Comparison of ENCODE assay signal across 11 cellular contexts in genomic region chr14:88983755-88984154, GRCh38.
DNase-seq lines count a peak whose midpoint lies in the region; ATAC-seq, FAIRE-seq and TF ChIP-seq lines count a peak whose summit lies in the region.
"Had no signal": no experiment of that assay in that cellular context is flagged by ENCODE, and none has a peak within 500 bp of the region (broad histone marks: within the 10 kb centered on the region; RNA-seq: fewer than 3 reads in every experiment).

No MANE protein-coding gene starts in this region.

- no peaks in the 10 kb centered on the region for H3K27me3 ChIP-seq in BJ (ENCODE audit: control insufficient read depth, insufficient read depth, low read length)
- no peaks in the 10 kb centered on the region for H3K27me3 ChIP-seq in IMR-90 (ENCODE audit: control insufficient read depth, insufficient read depth, low read length)
- H3K27me3 ChIP-seq in keratinocyte (ENCODE audit: control insufficient read depth, extremely low read depth, insufficient read depth, low read length): no peaks in the 10 kb centered on the region

- no peak overlapping the region for H4K8ac ChIP-seq in IMR-90 (ENCODE audit: low read depth in 2 of 2, low read length in 2 of 2)

- no peak overlapping the region for H3K56ac ChIP-seq in IMR-90 (ENCODE audit: extremely low read depth, insufficient read depth, low read length)

- peak; percentile 53 for DNase-seq in BJ (ENCODE audit: low read depth)
- peak; percentile 97 for DNase-seq in IMR-90
- DNase-seq in astrocyte of the spinal cord (ENCODE audit: low read depth, low spot score): peak; percentile 89
- no peak for DNase-seq in keratinocyte (ENCODE audit: low read depth, low spot score)
- no peak for DNase-seq in CD14-positive monocyte (ENCODE audit: low spot score)
- DNase-seq in coronary artery (ENCODE audit: low spot score): no peak
- no peak for DNase-seq in effector CD4-positive, alpha-beta T cell
- DNase-seq: NCI-H2081 treated with DMSO at 0.1 percent for 48 hours, SHP77 had no signal

- dilution Hi-C loops in IMR-90 (cut with HindIII; ENCODE audit: low sequenced_read_pairs, unreplicated experiment) (no loop called here), keratinocyte (cut with MboI; ENCODE audit: extremely low pct_ligation_motif_present, low sequenced_read_pairs) (no loop called here)

- no peak overlapping the region for H3K23ac ChIP-seq in IMR-90 (ENCODE audit: low read depth, low read length)

- no peak overlapping the region for H4K5ac ChIP-seq in IMR-90 (ENCODE audit: low read depth, low read length)

- H3K27ac ChIP-seq in IMR-90 (ENCODE audit: insufficient read depth, low read length) (no peak overlapping the region), keratinocyte (ENCODE audit: control insufficient read depth, insufficient read depth, low read length) (peak overlapping the region; percentile 47), coronary artery (no peak overlapping the region)

- no peaks in the 10 kb centered on the region for H3K36me3 Mint-ChIP-seq in CD14-positive monocyte
- no peaks in the 10 kb centered on the region for H3K36me3 Mint-ChIP-seq in stimulated activated memory B cell treated with anti-CD40 and anti-IgM and Interleukin-4, amounts not matched to agents 10 μg/mL and 1 μg/mL and 100 μg/mL, for 72 hours
- H3K36me3 Mint-ChIP-seq: IgD-negative memory B cell had no signal

- H3K36me3 ChIP-seq in BJ (ENCODE audit: control insufficient read depth, insufficient read depth, low read length) (no peaks in the 10 kb centered on the region), IMR-90 (ENCODE audit: control insufficient read depth, insufficient read depth, low read length) (no peaks in the 10 kb centered on the region), keratinocyte (ENCODE audit: control insufficient read depth in 2 of 2, extremely low read depth in 1 of 2, insufficient read depth in 2 of 2, low read length in 2 of 2) (no peaks in the 10 kb centered on the region)

- 0 out of 2 replicates have a peak, but pooled peaks have one; percentile 16 for TF ChIP-seq RAD21 in IMR-90 (IDR thresholded peaks at IDR 0.05; ENCODE audit: low read length)

- ATAC-seq in IMR-90 (ENCODE audit: low read depth): peak; percentile 93
- ATAC-seq in stimulated activated memory B cell treated with anti-CD40 and anti-IgM and Interleukin-4, amounts not matched to agents 10 μg/mL and 1 μg/mL and 100 μg/mL, for 72 hours: no peak

- H3K9me3 ChIP-seq in IMR-90 (ENCODE audit: control insufficient read depth, insufficient read depth, low read length) (no peaks in the 10 kb centered on the region), keratinocyte (ENCODE audit: control insufficient read depth, low read depth, low read length) (peaks cover 12% of the 10 kb centered on the region)

- in situ Hi-C loops in IMR-90 (cut with MboI; ENCODE audit: low sequenced_read_pairs): no loop called here
- in situ Hi-C loops in astrocyte of the spinal cord (cut with HindIII; ENCODE audit: low sequenced_read_pairs): no loop called here

- H3K18ac ChIP-seq in IMR-90 (ENCODE audit: low read depth, low read length): peak overlapping the region; percentile 22; the same call in 1 of the 2 replicates

- H2BK120ac ChIP-seq in IMR-90 (ENCODE audit: low read depth, low read length): peak overlapping the region; percentile 37; the same call in 1 of the 2 replicates

- BruUV-seq in IMR-90 (replicated peaks; lab: Mats Ljungman, UMichigan): no TSS peak

- H3K4me1 ChIP-seq in IMR-90 (ENCODE audit: control insufficient read depth, insufficient read depth, low read length) (peaks cover 6% of the 10 kb centered on the region), keratinocyte (ENCODE audit: control insufficient read depth, extremely low read depth, insufficient read depth, low read length) (peaks cover 44% of the 10 kb centered on the region)

- peak overlapping the region; percentile 37; the same call in 1 of the 3 replicates for H2BK15ac ChIP-seq in IMR-90 (ENCODE audit: low read depth, low read length)

- no peak overlapping the region for H3K14ac ChIP-seq in IMR-90 (replicated peaks; ENCODE audit: low read depth, low read length)

- no peak overlapping the region for H3K27ac Mint-ChIP-seq in CD14-positive monocyte
- no peak overlapping the region for H3K27ac Mint-ChIP-seq in stimulated activated memory B cell treated with anti-CD40 and anti-IgM and Interleukin-4, amounts not matched to agents 10 μg/mL and 1 μg/mL and 100 μg/mL, for 72 hours
- H3K27ac Mint-ChIP-seq: IgD-negative memory B cell had no signal

- intact Hi-C loops in IMR-90 (cut with micrococcal nuclease): no loop called here
- intact Hi-C loops in CD14-positive monocyte (cut with micrococcal nuclease): no loop called here

- no peaks in the 10 kb centered on the region for H3K79me1 ChIP-seq in IMR-90 (ENCODE audit: low read depth in 1 of 2, low read length in 2 of 2)

- peak; percentile 97 for FAIRE-seq in keratinocyte (lab: Jason Lieb, UNC)

- peaks cover 3 to 13% (median 10%) of the 10 kb centered on the region in 3 donors for H3K27me3 Mint-ChIP-seq in CD14-positive monocyte (ENCODE audit: low read depth in 3 of 3)
- no peaks in the 10 kb centered on the region for H3K27me3 Mint-ChIP-seq in stimulated activated memory B cell treated with anti-CD40 and anti-IgM and Interleukin-4, amounts not matched to agents 10 μg/mL and 1 μg/mL and 100 μg/mL, for 72 hours

- no peak overlapping the region for H4K91ac ChIP-seq in IMR-90 (ENCODE audit: insufficient read depth, low read depth, low read length)

- no peak overlapping the region for H3K4me3 Mint-ChIP-seq in CD14-positive monocyte
- no peak overlapping the region for H3K4me3 Mint-ChIP-seq in stimulated activated memory B cell treated with anti-CD40 and anti-IgM and Interleukin-4, amounts not matched to agents 10 μg/mL and 1 μg/mL and 100 μg/mL, for 72 hours
- H3K4me3 Mint-ChIP-seq: IgD-negative memory B cell had no signal

- CTCF ChIA-PET in BJ (lab: Yijun Ruan, JAX): interaction anchor here (0.7 kb wide), 1 partner anchor 43 kb away, joined by 4 read pairs; no protein-coding TSS in a partner anchor
- CTCF ChIA-PET in IMR-90 (lab: Yijun Ruan, JAX): no interaction called here

- H3K4ac ChIP-seq in IMR-90 (ENCODE audit: low read depth, low read length): peak overlapping the region; percentile 37; the same call in 1 of the 2 replicates

- WGBS in IMR-90 (ENCODE audit: extremely low coverage in 2 of 2, insufficient read length in 1 of 2), 2 experiments: no CpG with 5 or more reads among the region's 4 CpGs

- no peak overlapping the region for H2AK5ac ChIP-seq in IMR-90 (ENCODE audit: low read depth, low read length)

- H2AK9ac ChIP-seq in IMR-90 (replicated peaks; ENCODE audit: low read depth, low read length, poor library complexity): no peak overlapping the region

- no peaks in the 10 kb centered on the region for H3K79me2 ChIP-seq in keratinocyte (ENCODE audit: control insufficient read depth, insufficient read depth, low read length)

- no peak overlapping the region for H3K4me3 ChIP-seq in BJ (ENCODE audit: low read depth, low read length)
- H3K4me3 ChIP-seq in IMR-90 (ENCODE audit: insufficient read depth, low read depth, low read length): no peak overlapping the region
- no peak overlapping the region for H3K4me3 ChIP-seq in astrocyte of the spinal cord (ENCODE audit: low read depth, low read length)
- no peak overlapping the region for H3K4me3 ChIP-seq in keratinocyte (ENCODE audit: control insufficient read depth in 2 of 3, extremely low read depth in 1 of 3, insufficient read depth in 2 of 3, low read depth in 1 of 3, low read length in 3 of 3)
- H3K4me3 ChIP-seq in coronary artery: no peak overlapping the region

- TF ChIP-seq POLR2A in IMR-90 (IDR thresholded peaks at IDR 0.05; ENCODE audit: low read depth, low read length): no peak

- H3K9me3 Mint-ChIP-seq in CD14-positive monocyte: peaks cover 0 to 27% (median 7%) of the 10 kb centered on the region in 7 donors
- peaks cover 5% of the 10 kb centered on the region for H3K9me3 Mint-ChIP-seq in stimulated activated memory B cell treated with anti-CD40 and anti-IgM and Interleukin-4, amounts not matched to agents 10 μg/mL and 1 μg/mL and 100 μg/mL, for 72 hours

- H2BK20ac ChIP-seq in IMR-90 (ENCODE audit: low read depth, low read length): peak overlapping the region; percentile 40; the same call in 1 of the 2 replicates

- POLR2A ChIA-PET in BJ (lab: Charles Lee): no interaction called here
- POLR2A ChIA-PET in IMR-90 (lab: Charles Lee; ENCODE audit: unreplicated experiment): no interaction called here

- no peak overlapping the region for H3K9ac ChIP-seq in IMR-90 (ENCODE audit: low read depth, low read length)
- no peak overlapping the region for H3K9ac ChIP-seq in keratinocyte (ENCODE audit: control insufficient read depth, extremely low read depth, insufficient read depth, low read length)

- H3K4me2 ChIP-seq in IMR-90 (ENCODE audit: low read depth, low read length) (no peak overlapping the region; the same call in 1 of the 2 replicates), keratinocyte (ENCODE audit: control insufficient read depth, extremely low read depth, insufficient read depth, low read depth, low read length) (peak overlapping the region; percentile 44)

- H2AFZ ChIP-seq in IMR-90 (replicated peaks; ENCODE audit: low read length, poor library complexity) (no peak overlapping the region), keratinocyte (ENCODE audit: control insufficient read depth, low read length) (no peak overlapping the region)

- no peaks in the 10 kb centered on the region for H3K4me1 Mint-ChIP-seq in CD14-positive monocyte
- no peaks in the 10 kb centered on the region for H3K4me1 Mint-ChIP-seq in stimulated activated memory B cell treated with anti-CD40 and anti-IgM and Interleukin-4, amounts not matched to agents 10 μg/mL and 1 μg/mL and 100 μg/mL, for 72 hours
- H3K4me1 Mint-ChIP-seq: IgD-negative memory B cell had no signal

- H2BK5ac ChIP-seq in IMR-90 (ENCODE audit: low read depth, low read length, poor library complexity, severe bottlenecking): peak overlapping the region; percentile 19

- TF ChIP-seq CTCF in BJ (IDR thresholded peaks at IDR 0.05; ENCODE audit: insufficient read depth, low read depth, low read length) (no peak), IMR-90 (conservative IDR thresholded peaks at IDR 0.05; ENCODE audit: low read depth, low read length) (no peak), astrocyte of the spinal cord (IDR thresholded peaks at IDR 0.05; ENCODE audit: low read depth, low read length) (no peak), keratinocyte (optimal IDR thresholded peaks at IDR 0.05 in 1 of 3, IDR thresholded peaks at IDR 0.05 in 1 of 3, conservative IDR thresholded peaks at IDR 0.05 in 1 of 3; ENCODE audit: extremely low read depth in 1 of 3, insufficient read depth in 2 of 3, low read length in 3 of 3) (no peak), CD14-positive monocyte (IDR thresholded peaks at IDR 0.05) (no peak), coronary artery (IDR thresholded peaks at IDR 0.05) (no peak)

- H3K9me1 ChIP-seq in IMR-90 (ENCODE audit: insufficient read depth, low read length): peaks cover 2% of the 10 kb centered on the region; the same call in 1 of the 2 replicates
- no peaks in the 10 kb centered on the region for H3K9me1 ChIP-seq in keratinocyte (ENCODE audit: control insufficient read depth, extremely low read depth, insufficient read depth, low read length)

- H4K20me1 ChIP-seq in IMR-90 (ENCODE audit: insufficient read depth, low read length) (no peaks in the 10 kb centered on the region), keratinocyte (ENCODE audit: control insufficient read depth, extremely low read depth, insufficient read depth, low read length) (no peaks in the 10 kb centered on the region)

Comparison
In these comparisons a context has a peak if more than half of its experiments do, and no peak if none do; other contexts are left out.
1. DNase-seq: peak in BJ (single experiment), IMR-90 (single experiment) and astrocyte of the spinal cord (single experiment); none in keratinocyte (single experiment), CD14-positive monocyte (single experiment), coronary artery (single experiment) and effector CD4-positive, alpha-beta T cell (single experiment).